1 cellular context compared by ENCODE assay signal in genomic region chr2:199955339-199956061, GRCh38.
A peak's percentile ranks its signal among the peaks of the same experiment; 100 is the strongest.
TF ChIP-seq lines count a peak whose summit lies in the region.

Gene MAIP1 (plus strand): TSS chr2:199955582. CDS start chr2:199955799, 217 bp downstream.
Gene TYW5 (minus strand): TSS chr2:199955491. CDS start chr2:199955470, 21 bp downstream.

TF ChIP-seq in HepG2, 621 proteins besides CTCF, POLR2A, EP300 and RAD21 (continued from another document):
- TF ChIP-seq, protein P1, sequence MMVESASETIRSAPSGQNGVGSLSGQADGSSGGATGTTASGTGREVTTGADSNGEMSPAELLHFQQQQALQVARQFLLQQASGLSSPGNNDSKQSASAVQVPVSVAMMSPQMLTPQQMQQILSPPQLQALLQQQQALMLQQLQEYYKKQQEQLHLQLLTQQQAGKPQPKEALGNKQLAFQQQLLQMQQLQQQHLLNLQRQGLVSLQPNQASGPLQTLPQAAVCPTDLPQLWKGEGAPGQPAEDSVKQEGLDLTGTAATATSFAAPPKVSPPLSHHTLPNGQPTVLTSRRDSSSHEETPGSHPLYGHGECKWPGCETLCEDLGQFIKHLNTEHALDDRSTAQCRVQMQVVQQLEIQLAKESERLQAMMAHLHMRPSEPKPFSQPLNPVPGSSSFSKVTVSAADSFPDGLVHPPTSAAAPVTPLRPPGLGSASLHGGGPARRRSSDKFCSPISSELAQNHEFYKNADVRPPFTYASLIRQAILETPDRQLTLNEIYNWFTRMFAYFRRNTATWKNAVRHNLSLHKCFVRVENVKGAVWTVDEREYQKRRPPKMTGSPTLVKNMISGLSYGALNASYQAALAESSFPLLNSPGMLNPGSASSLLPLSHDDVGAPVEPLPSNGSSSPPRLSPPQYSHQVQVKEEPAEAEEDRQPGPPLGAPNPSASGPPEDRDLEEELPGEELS (CRISPR knock-in tag; IDR thresholded peaks at IDR 0.05), result peak; percentile 35
- TF ChIP-seq SYNCRIP (IDR thresholded peaks at IDR 0.05; ENCODE audit: insufficient read depth, low read depth, low read length) (no peak), RNF2 (conservative IDR thresholded peaks at IDR 0.05; ENCODE audit: low read depth) (peak; percentile 91), ZNF17 (CRISPR knock-in tag; IDR thresholded peaks at IDR 0.05) (0 out of 2 replicates have a peak, but pooled peaks have one; percentile 73), SNAPC5 (CRISPR knock-in tag; IDR thresholded peaks at IDR 0.05; ENCODE audit: borderline replicate concordance) (peak; percentile 91; the same call in 1 of the 2 replicates), REL (CRISPR knock-in tag; conservative IDR thresholded peaks at IDR 0.05) (peak; percentile 81; the same call in 1 of the 2 replicates), TCF12 (IDR thresholded peaks at IDR 0.05) (no peak), TCF12 (CRISPR knock-in tag; IDR thresholded peaks at IDR 0.05) (peak; percentile 95), ZNF256 (CRISPR knock-in tag; conservative IDR thresholded peaks at IDR 0.05) (peak; percentile 89; the same call in 1 of the 2 replicates), ZNF776 (CRISPR knock-in tag; IDR thresholded peaks at IDR 0.05) (peak; percentile 86), ZSCAN25 (CRISPR knock-in tag; IDR thresholded peaks at IDR 0.05) (peak; percentile 90), ZKSCAN5 (CRISPR knock-in tag; IDR thresholded peaks at IDR 0.05) (no peak), ZNF619 (CRISPR knock-in tag; IDR thresholded peaks at IDR 0.05) (peak; percentile 84; the same call in 1 of the 2 replicates), CEBPB (IDR thresholded peaks at IDR 0.05; ENCODE audit: borderline replicate concordance, low read depth, low read length) (no peak), FLYWCH1 (CRISPR knock-in tag; IDR thresholded peaks at IDR 0.05) (peak; percentile 83), ZBTB7A (CRISPR knock-in tag; IDR thresholded peaks at IDR 0.05) (0 out of 2 replicates have a peak, but pooled peaks have one; percentile 46), CHCHD3 (CRISPR knock-in tag; IDR thresholded peaks at IDR 0.05) (0 out of 2 replicates have a peak, but pooled peaks have one; percentile 35), FOSL2 (CRISPR knock-in tag; IDR thresholded peaks at IDR 0.05) (peak; percentile 59), ATF4 (CRISPR knock-in tag; IDR thresholded peaks at IDR 0.05) (peak in 1 of 2 experiments; percentile 72; a peak in 2 of 4 replicates), ASH2L (IDR thresholded peaks at IDR 0.05; ENCODE audit: insufficient read length, low read depth, low read length) (peak; percentile 100), ZNF264 (CRISPR knock-in tag; IDR thresholded peaks at IDR 0.05) (peak; percentile 63), ZNF597 (CRISPR knock-in tag; IDR thresholded peaks at IDR 0.05) (no peak), CBFB (CRISPR knock-in tag; IDR thresholded peaks at IDR 0.05) (peak; percentile 77), POLR2AphosphoS5 (IDR thresholded peaks at IDR 0.05; ENCODE audit: low read depth, low read length) (peak; percentile 92), HMG20B (CRISPR knock-in tag; conservative IDR thresholded peaks at IDR 0.05) (no peak), PAWR (CRISPR knock-in tag; IDR thresholded peaks at IDR 0.05; ENCODE audit: borderline replicate concordance) (peak; percentile 22; the same call in 1 of the 2 replicates), AKAP8 (CRISPR knock-in tag; IDR thresholded peaks at IDR 0.05) (peak; percentile 75; the same call in 1 of the 2 replicates), GMEB1 (CRISPR knock-in tag; IDR thresholded peaks at IDR 0.05; ENCODE audit: borderline replicate concordance) (peak; percentile 85), NR2F6 (IDR thresholded peaks at IDR 0.05) (peak; percentile 89), NR2F6 (CRISPR knock-in tag; IDR thresholded peaks at IDR 0.05) (peak; percentile 94; the same call in 1 of the 2 replicates), HMGXB3 (CRISPR knock-in tag; IDR thresholded peaks at IDR 0.05; ENCODE audit: borderline replicate concordance) (peak; percentile 56; the same call in 1 of the 2 replicates)
- TF ChIP-seq, protein P2, sequence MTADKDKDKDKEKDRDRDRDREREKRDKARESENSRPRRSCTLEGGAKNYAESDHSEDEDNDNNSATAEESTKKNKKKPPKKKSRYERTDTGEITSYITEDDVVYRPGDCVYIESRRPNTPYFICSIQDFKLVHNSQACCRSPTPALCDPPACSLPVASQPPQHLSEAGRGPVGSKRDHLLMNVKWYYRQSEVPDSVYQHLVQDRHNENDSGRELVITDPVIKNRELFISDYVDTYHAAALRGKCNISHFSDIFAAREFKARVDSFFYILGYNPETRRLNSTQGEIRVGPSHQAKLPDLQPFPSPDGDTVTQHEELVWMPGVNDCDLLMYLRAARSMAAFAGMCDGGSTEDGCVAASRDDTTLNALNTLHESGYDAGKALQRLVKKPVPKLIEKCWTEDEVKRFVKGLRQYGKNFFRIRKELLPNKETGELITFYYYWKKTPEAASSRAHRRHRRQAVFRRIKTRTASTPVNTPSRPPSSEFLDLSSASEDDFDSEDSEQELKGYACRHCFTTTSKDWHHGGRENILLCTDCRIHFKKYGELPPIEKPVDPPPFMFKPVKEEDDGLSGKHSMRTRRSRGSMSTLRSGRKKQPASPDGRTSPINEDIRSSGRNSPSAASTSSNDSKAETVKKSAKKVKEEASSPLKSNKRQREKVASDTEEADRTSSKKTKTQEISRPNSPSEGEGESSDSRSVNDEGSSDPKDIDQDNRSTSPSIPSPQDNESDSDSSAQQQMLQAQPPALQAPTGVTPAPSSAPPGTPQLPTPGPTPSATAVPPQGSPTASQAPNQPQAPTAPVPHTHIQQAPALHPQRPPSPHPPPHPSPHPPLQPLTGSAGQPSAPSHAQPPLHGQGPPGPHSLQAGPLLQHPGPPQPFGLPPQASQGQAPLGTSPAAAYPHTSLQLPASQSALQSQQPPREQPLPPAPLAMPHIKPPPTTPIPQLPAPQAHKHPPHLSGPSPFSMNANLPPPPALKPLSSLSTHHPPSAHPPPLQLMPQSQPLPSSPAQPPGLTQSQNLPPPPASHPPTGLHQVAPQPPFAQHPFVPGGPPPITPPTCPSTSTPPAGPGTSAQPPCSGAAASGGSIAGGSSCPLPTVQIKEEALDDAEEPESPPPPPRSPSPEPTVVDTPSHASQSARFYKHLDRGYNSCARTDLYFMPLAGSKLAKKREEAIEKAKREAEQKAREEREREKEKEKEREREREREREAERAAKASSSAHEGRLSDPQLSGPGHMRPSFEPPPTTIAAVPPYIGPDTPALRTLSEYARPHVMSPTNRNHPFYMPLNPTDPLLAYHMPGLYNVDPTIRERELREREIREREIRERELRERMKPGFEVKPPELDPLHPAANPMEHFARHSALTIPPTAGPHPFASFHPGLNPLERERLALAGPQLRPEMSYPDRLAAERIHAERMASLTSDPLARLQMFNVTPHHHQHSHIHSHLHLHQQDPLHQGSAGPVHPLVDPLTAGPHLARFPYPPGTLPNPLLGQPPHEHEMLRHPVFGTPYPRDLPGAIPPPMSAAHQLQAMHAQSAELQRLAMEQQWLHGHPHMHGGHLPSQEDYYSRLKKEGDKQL (CRISPR knock-in tag; IDR thresholded peaks at IDR 0.05; ENCODE audit: low read depth), result peak; percentile 72; the same call in 1 of the 2 replicates
- TF ChIP-seq, protein P3, sequence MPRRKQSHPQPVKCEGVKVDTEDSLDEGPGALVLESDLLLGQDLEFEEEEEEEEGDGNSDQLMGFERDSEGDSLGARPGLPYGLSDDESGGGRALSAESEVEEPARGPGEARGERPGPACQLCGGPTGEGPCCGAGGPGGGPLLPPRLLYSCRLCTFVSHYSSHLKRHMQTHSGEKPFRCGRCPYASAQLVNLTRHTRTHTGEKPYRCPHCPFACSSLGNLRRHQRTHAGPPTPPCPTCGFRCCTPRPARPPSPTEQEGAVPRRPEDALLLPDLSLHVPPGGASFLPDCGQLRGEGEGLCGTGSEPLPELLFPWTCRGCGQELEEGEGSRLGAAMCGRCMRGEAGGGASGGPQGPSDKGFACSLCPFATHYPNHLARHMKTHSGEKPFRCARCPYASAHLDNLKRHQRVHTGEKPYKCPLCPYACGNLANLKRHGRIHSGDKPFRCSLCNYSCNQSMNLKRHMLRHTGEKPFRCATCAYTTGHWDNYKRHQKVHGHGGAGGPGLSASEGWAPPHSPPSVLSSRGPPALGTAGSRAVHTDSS (CRISPR knock-in tag; conservative IDR thresholded peaks at IDR 0.05), result no peak
- TF ChIP-seq, protein P4, sequence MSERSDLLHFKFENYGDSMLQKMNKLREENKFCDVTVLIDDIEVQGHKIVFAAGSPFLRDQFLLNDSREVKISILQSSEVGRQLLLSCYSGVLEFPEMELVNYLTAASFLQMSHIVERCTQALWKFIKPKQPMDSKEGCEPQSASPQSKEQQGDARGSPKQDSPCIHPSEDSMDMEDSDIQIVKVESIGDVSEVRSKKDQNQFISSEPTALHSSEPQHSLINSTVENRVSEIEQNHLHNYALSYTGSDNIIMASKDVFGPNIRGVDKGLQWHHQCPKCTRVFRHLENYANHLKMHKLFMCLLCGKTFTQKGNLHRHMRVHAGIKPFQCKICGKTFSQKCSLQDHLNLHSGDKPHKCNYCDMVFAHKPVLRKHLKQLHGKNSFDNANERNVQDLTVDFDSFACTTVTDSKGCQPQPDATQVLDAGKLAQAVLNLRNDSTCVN (CRISPR knock-in tag; IDR thresholded peaks at IDR 0.05; ENCODE audit: borderline replicate concordance), result peak; percentile 54; the same call in 1 of the 2 replicates
